Comparison of ENCODE assay signal across 20 cellular contexts in the genomic region with DNA sequence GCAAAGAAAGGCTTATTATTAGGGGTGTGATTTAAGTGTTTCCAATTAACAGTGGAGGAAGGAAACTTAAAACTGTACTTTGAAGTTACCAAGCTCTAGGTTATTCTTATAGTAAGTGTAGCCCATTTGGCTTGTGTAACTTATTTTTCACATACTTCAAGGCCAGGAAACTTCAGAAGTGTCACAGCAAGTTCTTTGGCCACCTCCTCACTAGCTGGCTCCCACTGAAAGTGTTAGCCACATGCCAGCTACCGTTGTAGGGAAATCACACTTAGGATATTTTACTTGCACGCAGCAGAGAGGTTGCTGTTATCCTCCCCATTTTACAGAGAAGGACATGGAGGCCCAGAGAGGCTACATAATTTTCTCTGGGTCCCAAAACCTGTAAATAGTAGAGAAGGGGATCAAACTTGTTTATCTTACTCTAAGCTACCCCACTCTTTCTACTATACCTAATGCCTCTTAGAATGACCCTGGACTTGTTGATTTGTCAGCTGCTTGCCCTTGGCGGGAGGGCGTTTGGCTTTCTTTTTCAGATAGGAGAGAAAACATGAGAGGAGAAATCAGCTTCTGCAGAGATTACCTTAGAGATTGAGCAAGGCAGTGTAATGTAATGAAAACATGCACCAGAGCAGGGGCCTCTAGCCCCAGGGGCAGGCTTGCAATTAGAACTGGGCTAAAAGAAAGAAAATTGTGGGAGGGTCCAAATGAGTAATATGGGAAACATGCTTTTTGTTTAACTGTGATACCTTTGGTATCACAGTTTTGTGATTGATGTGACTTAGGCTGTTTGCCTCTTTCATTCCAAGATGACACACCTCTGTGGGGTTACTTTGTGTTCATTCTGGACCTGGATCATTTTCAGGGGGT.
A peak's percentile ranks its signal among the peaks of the same experiment; 100 is the strongest.
DNase-seq lines count a peak whose midpoint lies in the region; TF ChIP-seq lines count a peak whose summit lies in the region.
"Had no signal": no experiment of that assay in that cellular context is flagged by ENCODE, and none has a peak within 500 bp of the region (broad histone marks: within the 10 kb centered on the region; RNA-seq: fewer than 3 reads in every experiment).

No MANE protein-coding gene starts in this region.

- H3K4me1 ChIP-seq in mammary epithelial cell (ENCODE audit: insufficient read depth, low read length): no peaks in the 10 kb centered on the region
- H3K4me1 ChIP-seq in mesendoderm (ENCODE audit: control insufficient read depth, low read depth, low read length): peaks cover 21% of the 10 kb centered on the region

- 37% methylated on average over 4 of the region's 4 CpGs for WGBS in mammary epithelial cell (ENCODE audit: low coverage, missing lambda C conversion rate)
- no CpG with 5 or more reads among the region's 4 CpGs for WGBS in mesendoderm (ENCODE audit: extremely low coverage, insufficient coverage, low lambda C conversion rate)

- H2AK5ac ChIP-seq in mesendoderm (ENCODE audit: low read length): no peak overlapping the region

- DNase-seq in MCF 10A (ENCODE audit: unreplicated experiment): peak; percentile 49
- DNase-seq in mammary epithelial cell: no peak
- peak; percentile 70 for DNase-seq in choroid plexus epithelial cell (ENCODE audit: low read depth)
- peak; percentile 53 for DNase-seq in mesendoderm
- no peak for DNase-seq in type B pancreatic cell (ENCODE audit: extremely low spot score, unreplicated experiment)
- no peak for DNase-seq in MV-4-11 (lab: John Stamatoyannopoulos, UW)
- no peak for DNase-seq in superior temporal gyrus (ENCODE audit: extremely low spot score)
- DNase-seq in occipital lobe (lab: John Stamatoyannopoulos, UW): no peak
- DNase-seq: 8988T; activated CD4-positive, alpha-beta T cell treated with anti-CD3 and anti-CD28 coated beads, Interleukin-2, amount 50 U/mL, for 1 hour; activated T-cell treated with anti-CD3 and anti-CD28 coated beads, Interleukin-2, amount 50 U/mL, for 4 hours; amygdala; CD4-positive, alpha-beta T cell; dorsolateral prefrontal cortex; MM.1S; NCI-H2081 treated with DMSO at 0.1 percent for 48 hours; right cardiac atrium; RPMI8226; stimulated activated CD4-positive, alpha-beta T cell treated with anti-CD3 and anti-CD28 coated beads, Interleukin-2, amount 100 ng/mL, for 48 hours; upper lobe of right lung had no signal

- TF ChIP-seq CTCF in MCF 10A (IDR thresholded peaks at IDR 0.05; ENCODE audit: unreplicated experiment) (no peak), mammary epithelial cell (conservative IDR thresholded peaks at IDR 0.05 in 1 of 2, IDR thresholded peaks at IDR 0.05 in 1 of 2; ENCODE audit: extremely low read depth in 1 of 2, insufficient read depth in 1 of 2, low read depth in 1 of 2, low read length in 2 of 2) (no peak), choroid plexus epithelial cell (conservative IDR thresholded peaks at IDR 0.05; ENCODE audit: low read depth, low read length) (no peak), type B pancreatic cell (conservative IDR thresholded peaks at IDR 0.05) (no peak)

- peaks cover 3% of the 10 kb centered on the region for H3K79me1 ChIP-seq in mesendoderm (ENCODE audit: low read length)

- no peaks in the 10 kb centered on the region for H3K27me3 Mint-ChIP-seq in MCF 10A (ENCODE audit: insufficient read depth, unreplicated experiment)
- H3K27me3 Mint-ChIP-seq in type B pancreatic cell: no peaks in the 10 kb centered on the region
- H3K27me3 Mint-ChIP-seq: CD4-positive, alpha-beta T cell had no signal

- no peak overlapping the region for H2BK15ac ChIP-seq in mesendoderm (replicated peaks; ENCODE audit: low read depth)

- H3K36me3 Mint-ChIP-seq in MCF 10A (ENCODE audit: insufficient read depth, unreplicated experiment): no peaks in the 10 kb centered on the region
- H3K36me3 Mint-ChIP-seq in type B pancreatic cell: peaks cover 34% of the 10 kb centered on the region

- H3K4me1 Mint-ChIP-seq in MCF 10A (ENCODE audit: insufficient read depth, unreplicated experiment) (peaks cover 30% of the 10 kb centered on the region), type B pancreatic cell (ENCODE audit: unreplicated experiment) (peaks cover 74% of the 10 kb centered on the region)

- no peak overlapping the region for H3K56ac ChIP-seq in mesendoderm (ENCODE audit: low read length)

- no peak overlapping the region for H3K23ac ChIP-seq in mesendoderm (ENCODE audit: low read length)

- H3K9me3 ChIP-seq in mammary epithelial cell (replicated peaks; ENCODE audit: insufficient read depth, low read length): no peaks in the 10 kb centered on the region
- H3K9me3 ChIP-seq: upper lobe of right lung had no signal

- dilution Hi-C loops in mammary epithelial cell (cut with HindIII; ENCODE audit: low sequenced_read_pairs): no loop called here

- H3K27me3 ChIP-seq in mammary epithelial cell (ENCODE audit: insufficient read depth, low read length) (no peaks in the 10 kb centered on the region), mesendoderm (ENCODE audit: insufficient read depth, low read length, poor library complexity) (no peaks in the 10 kb centered on the region)
- H3K27me3 ChIP-seq: dorsolateral prefrontal cortex, upper lobe of right lung had no signal

- no peak overlapping the region for H3K9ac ChIP-seq in mammary epithelial cell (ENCODE audit: insufficient read depth, low read length)
- H3K9ac ChIP-seq in mesendoderm (ENCODE audit: low read length): no peak overlapping the region

- H3K4ac ChIP-seq in mesendoderm (ENCODE audit: low read depth, low read length): peak overlapping the region; percentile 71

- no peak overlapping the region for H3K27ac ChIP-seq in mammary epithelial cell (ENCODE audit: insufficient read depth, low read depth, low read length)
- H3K27ac ChIP-seq in mesendoderm (ENCODE audit: low read depth, low read length): no peak overlapping the region
- H3K27ac ChIP-seq: dorsolateral prefrontal cortex, upper lobe of right lung had no signal

- no peak overlapping the region for H2BK120ac ChIP-seq in mesendoderm (ENCODE audit: low read depth, low read length)

- BruUV-seq in MCF 10A (replicated peaks; lab: Mats Ljungman, UMichigan): no TSS peak
- no TSS peak for BruUV-seq in mammary epithelial cell (replicated peaks; lab: Mats Ljungman, UMichigan)

- POLR2A ChIA-PET in MCF 10A (lab: Yijun Ruan, JAX): interaction anchor here (0.6 to 1.0 kb wide), 4 partner anchors 18 to 124 kb away, joined by 3 to 6 read pairs (median 4); no protein-coding TSS in a partner anchor

- H3K4me3 Mint-ChIP-seq in MCF 10A (ENCODE audit: unreplicated experiment) (no peak overlapping the region), type B pancreatic cell (peak overlapping the region; percentile 70)
- H3K4me3 Mint-ChIP-seq: activated T-cell treated with anti-CD3 and anti-CD28 coated beads, Interleukin-2, amount 50 U/mL, for 4 hours; CD4-positive, alpha-beta T cell had no signal

- H4K5ac ChIP-seq in mesendoderm (ENCODE audit: low read length): no peak overlapping the region

- H2BK5ac ChIP-seq in mesendoderm (ENCODE audit: low read length): no peak overlapping the region

- CTCF ChIA-PET in MCF 10A (lab: Yijun Ruan, JAX): interaction anchor here (0.5 to 2.1 kb wide), 6 partner anchors 26 to 1077 kb away, joined by 3 to 7 read pairs (median 4); no protein-coding TSS in a partner anchor
- CTCF ChIA-PET in mammary epithelial cell (lab: Charles Lee; ENCODE audit: low non-redundant PET): no interaction called here

- H3K4me3 ChIP-seq in mammary epithelial cell (replicated peaks in 1 of 3; ENCODE audit: insufficient read depth in 1 of 3, low read depth in 2 of 3, low read length in 3 of 3): no peak overlapping the region
- no peak overlapping the region for H3K4me3 ChIP-seq in choroid plexus epithelial cell (ENCODE audit: low read depth, low read length)
- no peak overlapping the region for H3K4me3 ChIP-seq in mesendoderm (ENCODE audit: low read length)
- H3K4me3 ChIP-seq: dorsolateral prefrontal cortex, upper lobe of right lung had no signal

- H3K36me3 ChIP-seq in mammary epithelial cell (ENCODE audit: insufficient read depth, low read length): no peaks in the 10 kb centered on the region
- H3K36me3 ChIP-seq in mesendoderm (ENCODE audit: control insufficient read depth, insufficient read depth, low read length): no peaks in the 10 kb centered on the region
- H3K36me3 ChIP-seq: upper lobe of right lung had no signal

- H3K79me2 ChIP-seq in mammary epithelial cell (ENCODE audit: insufficient read depth, low read length) (no peaks in the 10 kb centered on the region), mesendoderm (ENCODE audit: control insufficient read depth, insufficient read depth, low read length) (no peaks in the 10 kb centered on the region)

- no peak overlapping the region for H3K18ac ChIP-seq in mesendoderm (ENCODE audit: low read length)

- in situ Hi-C loops in mammary epithelial cell (cut with MboI; ENCODE audit: low sequenced_read_pairs in 2 of 2): no loop called here

- no peak overlapping the region for H3K27ac Mint-ChIP-seq in MCF 10A (ENCODE audit: low read depth, unreplicated experiment)
- H3K27ac Mint-ChIP-seq in type B pancreatic cell: peak overlapping the region; percentile 96
- H3K27ac Mint-ChIP-seq: CD4-positive, alpha-beta T cell had no signal

- no peak overlapping the region for H2AFZ ChIP-seq in mammary epithelial cell (ENCODE audit: low read depth, low read length)

- H3K9me3 Mint-ChIP-seq in MCF 10A (ENCODE audit: unreplicated experiment) (no peaks in the 10 kb centered on the region), type B pancreatic cell (no peaks in the 10 kb centered on the region)
- H3K9me3 Mint-ChIP-seq: activated T-cell treated with anti-CD3 and anti-CD28 coated beads, Interleukin-2, amount 50 U/mL, for 4 hours; CD4-positive, alpha-beta T cell had no signal

- H4K20me1 ChIP-seq in mammary epithelial cell (ENCODE audit: insufficient read depth, low read length): no peaks in the 10 kb centered on the region

- intact Hi-C loops in MCF 10A (cut with micrococcal nuclease): no loop called here
- intact Hi-C loops in mammary epithelial cell (cut with micrococcal nuclease): no loop called here

- H3K4me2 ChIP-seq in mammary epithelial cell (ENCODE audit: insufficient read depth, low read depth, low read length) (no peak overlapping the region), mesendoderm (ENCODE audit: low read length) (no peak overlapping the region)

- no peak overlapping the region for H4K8ac ChIP-seq in mesendoderm (ENCODE audit: low read depth, low read length)

Comparison
In these comparisons a context has a peak if more than half of its experiments do, and no peak if none do; other contexts are left out.
1. DNase-seq: peak in MCF 10A (single experiment), choroid plexus epithelial cell (single experiment) and mesendoderm (single experiment); none in mammary epithelial cell (single experiment), type B pancreatic cell (single experiment), MV-4-11 (single experiment), superior temporal gyrus (single experiment) and occipital lobe (single experiment).